9 cellular contexts compared by ENCODE assay signal in the genomic region with DNA sequence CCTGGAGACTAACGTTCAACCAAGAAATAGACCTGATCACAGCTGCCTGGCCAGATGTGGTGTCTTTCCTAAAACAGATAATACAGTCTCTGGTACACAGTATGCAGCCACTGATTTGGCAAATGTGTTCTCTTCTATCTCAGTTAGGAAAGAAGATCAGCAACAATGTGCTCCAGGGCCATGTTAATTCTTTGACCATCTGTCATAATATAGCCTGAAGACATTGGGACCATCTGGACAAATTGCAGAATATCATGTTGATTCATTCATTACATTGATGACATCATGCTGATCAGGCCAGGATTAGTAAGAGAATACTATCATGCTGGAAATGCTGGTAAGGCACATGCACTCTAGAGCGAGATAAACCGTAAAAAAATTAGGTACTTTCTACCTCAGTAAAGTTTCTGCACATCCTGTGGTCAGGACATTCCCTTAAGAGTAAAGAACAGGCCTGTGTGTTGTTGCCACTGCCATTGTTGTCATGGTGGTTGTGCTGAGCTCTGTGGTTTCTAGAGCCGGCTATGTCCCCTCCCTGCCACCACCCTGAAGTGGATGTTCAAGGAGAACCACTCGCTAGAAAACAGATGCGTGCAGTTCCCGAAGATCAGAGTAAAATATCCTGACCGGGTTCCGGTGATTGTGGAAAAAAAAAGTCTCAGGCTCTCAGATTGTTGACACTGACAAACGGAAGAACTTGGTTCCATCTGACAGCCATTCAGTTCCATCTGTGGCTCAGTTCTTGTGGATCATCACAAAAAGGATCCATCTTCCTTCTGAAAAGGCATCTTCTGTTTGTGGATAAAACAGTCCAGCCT. TPM values are rescaled to one million over a fixed set of nuclear protein-coding genes. Genes with fewer than 3 reads are reported as not detected.
DNase-seq lines count a peak whose midpoint lies in the region; ATAC-seq and TF ChIP-seq lines count a peak whose summit lies in the region.
"Had no signal": no experiment of that assay in that cellular context is flagged by ENCODE, and none has a peak within 500 bp of the region (broad histone marks: within the 10 kb centered on the region; RNA-seq: fewer than 3 reads in every experiment).

No MANE protein-coding gene starts in this region.

- intact Hi-C loops in spleen (cut with DNase I; ENCODE audit: low total_unique reads), result no loop called here

- no peaks in the 10 kb centered on the region for H3K9me3 ChIP-seq in spleen

- no peaks in the 10 kb centered on the region for H3K27me3 Mint-ChIP-seq in progenitor cell of endocrine pancreas

- H3K27me3 ChIP-seq in spleen (replicated peaks in 1 of 7), result no peaks in the 10 kb centered on the region

- no peak for TF ChIP-seq POLR2A in spleen (IDR thresholded peaks at IDR 0.05)

- H3K4me1 ChIP-seq in spleen, result no peaks in the 10 kb centered on the region

- no peak overlapping the region for H3K4me3 ChIP-seq in spleen

- no peak overlapping the region for H3K27ac ChIP-seq in spleen

- no peaks in the 10 kb centered on the region for H3K9me3 Mint-ChIP-seq in progenitor cell of endocrine pancreas (ENCODE audit: low read depth)
- H3K9me3 Mint-ChIP-seq: nephron had no signal

- no peaks in the 10 kb centered on the region for H3K36me3 Mint-ChIP-seq in progenitor cell of endocrine pancreas (ENCODE audit: insufficient read depth)

- no peak overlapping the region for H3K4me3 Mint-ChIP-seq in progenitor cell of endocrine pancreas (ENCODE audit: low read depth)
- H3K4me3 Mint-ChIP-seq: nephron had no signal

- no peak for TF ChIP-seq CTCF in spleen (IDR thresholded peaks at IDR 0.05 in 8 of 11, conservative IDR thresholded peaks at IDR 0.05 in 3 of 11)
- TF ChIP-seq CTCF in progenitor cell of endocrine pancreas (IDR thresholded peaks at IDR 0.05; ENCODE audit: unreplicated experiment), result no peak

- no peaks in the 10 kb centered on the region for H3K36me3 ChIP-seq in spleen

- DNase-seq in stimulated activated CD4-positive, alpha-beta T cell treated with anti-CD3 and anti-CD28 coated beads, Interleukin-4, amount 100 ng/mL, for 24 hours, result peak; percentile 19
- no peak for DNase-seq in stimulated activated CD4-positive, alpha-beta T cell treated with anti-CD3 and anti-CD28 coated beads, Interleukin-2, amount 100 ng/mL, for 48 hours
- peak; percentile 10 for DNase-seq in T-helper 22 cell (ENCODE audit: low read depth)
- peak; percentile 27 for DNase-seq in spleen
- no peak for DNase-seq in HuH-7.5 (ENCODE audit: low spot score)
- no peak for DNase-seq in NOMO-1 (lab: John Stamatoyannopoulos, UW; ENCODE audit: unreplicated experiment in 2 of 2)
- no peak for DNase-seq in progenitor cell of endocrine pancreas (ENCODE audit: low spot score, unreplicated experiment)

- ATAC-seq in HG03039 (IDR thresholded peaks at IDR 0.05; ENCODE audit: unreplicated experiment), result peak; percentile 76

- H3K27ac Mint-ChIP-seq in progenitor cell of endocrine pancreas, result no peak overlapping the region
- H3K27ac Mint-ChIP-seq: nephron had no signal

- H3K4me1 Mint-ChIP-seq in progenitor cell of endocrine pancreas (ENCODE audit: low read depth), result no peaks in the 10 kb centered on the region
- H3K4me1 Mint-ChIP-seq: nephron had no signal

- 81 to 89% (median 85%) methylated on average over 10 of the region's 10 CpGs for WGBS in spleen, 5 donors

RNA-seq across cellular contexts. Expression of gene JMY, which starts 6.4 kb away (rescaled TPM):
- total RNA-seq in spleen (10 to 100 TPM in 6 of 7 donors, 1 to 10 TPM in 1; 7.8 to 19.6 (median 12.5) TPM), progenitor cell of endocrine pancreas (13.9 and 15.0 TPM in 2 replicates)
- 1 to 10 TPM; 2.0 to 2.5 (median 2.5) TPM for polyA plus RNA-seq in spleen

Comparison
In these comparisons a context has a peak if more than half of its experiments do, and no peak if none do; other contexts are left out.
1. DNase-seq: peak in stimulated activated CD4-positive, alpha-beta T cell treated with anti-CD3 and anti-CD28 coated beads, Interleukin-4, amount 100 ng/mL, for 24 hours (single experiment), T-helper 22 cell (single experiment) and spleen (single experiment); none in stimulated activated CD4-positive, alpha-beta T cell treated with anti-CD3 and anti-CD28 coated beads, Interleukin-2, amount 100 ng/mL, for 48 hours (0 of 2), HuH-7.5 (single experiment), NOMO-1 (0 of 2) and progenitor cell of endocrine pancreas (single experiment).